ENCODE assay signal across 12 cellular contexts in the genomic region with DNA sequence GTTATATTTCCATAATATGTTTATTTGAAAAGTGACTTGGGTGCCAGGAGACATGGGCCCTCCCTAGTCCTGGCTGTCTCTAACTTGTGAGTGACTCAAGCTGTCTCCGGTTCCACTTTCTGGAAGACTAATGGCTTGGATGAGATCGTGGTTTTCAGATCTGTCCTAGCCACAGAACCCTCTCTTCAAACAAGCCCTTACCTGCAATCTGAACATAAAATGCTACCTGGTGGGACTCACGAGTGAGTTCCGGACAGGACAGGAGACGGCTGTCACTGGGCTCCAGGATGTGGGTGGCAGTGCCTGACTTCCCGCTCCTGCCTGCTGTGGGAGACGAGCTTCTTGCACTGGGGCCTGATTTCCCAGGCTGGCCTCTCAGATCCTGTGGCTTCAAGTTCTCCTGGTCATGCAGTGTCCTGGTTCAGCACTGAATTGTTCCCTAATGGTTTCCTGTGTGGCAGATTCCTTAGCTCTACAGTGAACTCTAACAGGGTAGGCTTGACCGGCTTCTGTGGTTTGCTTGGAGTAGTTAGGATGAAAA. TPM values are rescaled to one million over a fixed set of nuclear protein-coding genes. Genes with fewer than 3 reads are reported as not detected.
A peak's percentile ranks its signal among the peaks of the same experiment; 100 is the strongest.
DNase-seq lines count a peak whose midpoint lies in the region; ATAC-seq and TF ChIP-seq lines count a peak whose summit lies in the region.
"Had no signal": no experiment of that assay in that cellular context is flagged by ENCODE, and none has a peak within 500 bp of the region (broad histone marks: within the 10 kb centered on the region; RNA-seq: fewer than 3 reads in every experiment).

No MANE protein-coding gene starts in this region.

- H3K36me3 Mint-ChIP-seq in activated naive CD8-positive, alpha-beta T cell = peaks cover 5% of the 10 kb centered on the region

- TF ChIP-seq POLR2A in stomach (IDR thresholded peaks at IDR 0.05) = no peak

- ATAC-seq in foreskin keratinocyte (peak; percentile 80), HG03460 (IDR thresholded peaks at IDR 0.05; ENCODE audit: unreplicated experiment) (no peak)

- H3K4me3 Mint-ChIP-seq in activated naive CD8-positive, alpha-beta T cell = no peak overlapping the region

- no peak overlapping the region for H3K4me3 ChIP-seq in stomach
- H3K4me3 ChIP-seq: lower lobe of right lung had no signal

- no peaks in the 10 kb centered on the region for H3K9me3 ChIP-seq in stomach
- H3K9me3 ChIP-seq: lower lobe of right lung had no signal

- 63 to 76% (median 69%) methylated on average over 8 of the region's 8 CpGs for WGBS in stomach, 5 donors

- peak overlapping the region; percentile 66 for H3K27ac Mint-ChIP-seq in activated naive CD8-positive, alpha-beta T cell

- TF ChIP-seq CTCF in foreskin keratinocyte (conservative IDR thresholded peaks at IDR 0.05) (no peak), stomach (IDR thresholded peaks at IDR 0.05) (no peak)

- no peaks in the 10 kb centered on the region for H3K27me3 Mint-ChIP-seq in activated naive CD8-positive, alpha-beta T cell

- H3K4me1 ChIP-seq in foreskin keratinocyte (peaks cover 4% of the 10 kb centered on the region), stomach (peaks cover 13 to 78% (median 52%) of the 10 kb centered on the region in 4 donors)

- H3K4me1 Mint-ChIP-seq in activated naive CD8-positive, alpha-beta T cell (ENCODE audit: low read depth) = peaks cover 53% of the 10 kb centered on the region

- peak; percentile 24 for DNase-seq in HK-2 (ENCODE audit: unreplicated experiment)
- peak; percentile 46 to 66 for DNase-seq in foreskin keratinocyte
- no peak for DNase-seq in stomach
- DNase-seq in central memory CD4-positive, alpha-beta T cell = no peak
- DNase-seq in anterior cingulate cortex (lab: John Stamatoyannopoulos, UW) = no peak
- DNase-seq: activated T-cell treated with anti-CD3 and anti-CD28 coated beads, Interleukin-2, amount 50 U/mL, for 48 hours; effector CD4-positive, alpha-beta T cell; lower lobe of right lung; NCI-H524 treated with DMSO at 0.1 percent for 48 hours had no signal

- H3K27me3 ChIP-seq in foreskin keratinocyte (no peaks in the 10 kb centered on the region), stomach (no peaks in the 10 kb centered on the region)

- H3K27ac ChIP-seq in foreskin keratinocyte = no peak overlapping the region
- peak overlapping the region in 3 of 5 donors; percentile 7 to 65 (median 41) for H3K27ac ChIP-seq in stomach
- H3K27ac ChIP-seq: KMS-11, lower lobe of right lung had no signal

- no peak for TF ChIP-seq EP300 in stomach (IDR thresholded peaks at IDR 0.05)

- H3K9me3 Mint-ChIP-seq in activated naive CD8-positive, alpha-beta T cell (ENCODE audit: low read depth) = no peaks in the 10 kb centered on the region

- intact Hi-C loops in stomach (cut with DNase I; ENCODE audit: low total_unique reads) = no loop called here

- no peaks in the 10 kb centered on the region for H3K36me3 ChIP-seq in stomach
- H3K36me3 ChIP-seq: lower lobe of right lung had no signal

RNA-seq across cellular contexts. Expression of a gene that starts 26.0 kb away (rescaled TPM):
- total RNA-seq in foreskin keratinocyte (18.6 and 18.8 TPM in 2 replicates), stomach (100 to 1,000 TPM in 1 of 5 donors, 10 to 100 TPM in 4; 18.0 to 199 (median 41.5) TPM)
- polyA plus RNA-seq in foreskin keratinocyte (8.4 and 9.1 TPM in 2 replicates), stomach (10 to 100 TPM; 17.7 to 48.3 (median 26.6) TPM)

Comparison
In these comparisons a context has a peak if more than half of its experiments do, and no peak if none do; other contexts are left out.
1. DNase-seq: peak in HK-2 (single experiment) and foreskin keratinocyte (2 of 2); none in stomach (single experiment), central memory CD4-positive, alpha-beta T cell (single experiment) and anterior cingulate cortex (0 of 58).